8 cellular contexts compared by ENCODE assay signal in the genomic region with DNA sequence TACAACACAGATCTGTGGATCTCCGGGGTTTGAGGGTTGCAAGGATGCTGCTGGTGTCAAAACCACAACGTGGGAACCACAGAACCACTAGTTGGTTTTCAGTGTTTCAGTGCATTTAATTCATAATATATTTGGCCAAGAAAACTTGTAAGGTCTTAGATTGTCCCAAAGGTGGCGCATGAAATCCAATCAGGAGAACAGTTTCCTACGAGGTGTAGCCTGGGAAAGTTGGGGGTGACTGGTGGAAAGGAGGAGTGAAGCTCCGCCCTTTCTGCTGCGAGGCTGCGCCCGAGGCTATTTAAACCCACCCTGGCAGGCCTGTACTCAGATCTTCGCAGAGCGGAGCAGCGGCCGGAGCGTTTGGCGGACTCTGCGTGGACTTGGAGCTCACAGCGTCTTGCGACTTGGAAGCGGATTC. TPM values are rescaled to one million over a fixed set of nuclear protein-coding genes. Genes with fewer than 3 reads are reported as not detected.
DNase-seq lines count a peak whose midpoint lies in the region; ATAC-seq and TF ChIP-seq lines count a peak whose summit lies in the region.
"Not testable (repeated sequence)": the region's sequence is repeated elsewhere in the genome, so short reads cannot be mapped to it uniquely, and the experiment has no call there.

No MANE protein-coding gene starts in this region.

- H3K9me3 ChIP-seq in lung (ENCODE audit: control insufficient read depth in 2 of 2, insufficient read depth in 1 of 2, low read length in 1 of 2); spleen: not testable (repeated sequence)

- H3K27ac Mint-ChIP-seq in GM23338; MCF 10A (ENCODE audit: low read depth, unreplicated experiment): not testable (repeated sequence)

- H4K20me1 ChIP-seq in GM23338 (replicated peaks; ENCODE audit: insufficient read depth): not testable (repeated sequence)

- not testable (repeated sequence) for H3K27ac ChIP-seq in GM23338 (ENCODE audit: low read depth); lung (ENCODE audit: low read depth in 1 of 2, low read length in 1 of 2); spleen

- CTCF ChIA-PET in MCF 10A (lab: Yijun Ruan, JAX): interaction anchor here (1.1 to 1.2 kb wide), 2 partner anchors 54 to 273 kb away, joined by 3 read pairs; no protein-coding TSS in a partner anchor

- BruUV-seq in MCF 10A (replicated peaks; lab: Mats Ljungman, UMichigan): not testable (repeated sequence)

- TF ChIP-seq CTCF in GM23338 (conservative IDR thresholded peaks at IDR 0.05; ENCODE audit: low read depth in 2 of 2): peak; percentile 47 to 71
- TF ChIP-seq CTCF in MCF 10A (IDR thresholded peaks at IDR 0.05; ENCODE audit: unreplicated experiment); lung (IDR thresholded peaks at IDR 0.05; ENCODE audit: control extremely low read depth, extremely low read depth); spleen (IDR thresholded peaks at IDR 0.05 in 8 of 11, conservative IDR thresholded peaks at IDR 0.05 in 3 of 11): not testable (repeated sequence)

- not testable (repeated sequence) for H3K27me3 ChIP-seq in GM23338 (ENCODE audit: insufficient read depth); lung (ENCODE audit: control insufficient read depth, insufficient read depth)
- H3K27me3 ChIP-seq in spleen (replicated peaks in 1 of 7): peaks cover 0 to 16% (median 0%) of the 10 kb centered on the region in 7 donors

- H3K9me2 ChIP-seq in GM23338 (ENCODE audit: insufficient read depth): not testable (repeated sequence)

- intact Hi-C loops in MCF 10A (cut with micrococcal nuclease); Right ventricle myocardium inferior (cut with DNase I); spleen (cut with DNase I; ENCODE audit: low total_unique reads): not testable (repeated sequence)

- not testable (repeated sequence) for H3K27me3 Mint-ChIP-seq in GM23338 (ENCODE audit: insufficient read depth, low read depth, poor library complexity); MCF 10A (ENCODE audit: insufficient read depth, unreplicated experiment)

- not testable (repeated sequence) for H3K79me2 ChIP-seq in GM23338 (replicated peaks; ENCODE audit: insufficient read depth)

- H3K9me3 Mint-ChIP-seq in GM23338: peaks cover 16% of the 10 kb centered on the region
- H3K9me3 Mint-ChIP-seq in MCF 10A (ENCODE audit: unreplicated experiment): not testable (repeated sequence)

- DNase-seq in A172 (ENCODE audit: low spot score): peak; percentile 42
- peak; percentile 87 for DNase-seq in GM23338 (ENCODE audit: low spot score)
- DNase-seq in RPMI7951 (ENCODE audit: low read depth): peak; percentile 32
- peak; percentile 54 for DNase-seq in activated CD8-positive, alpha-beta memory T cell treated with anti-CD3 and anti-CD28 coated beads, Interleukin-2, amount 50 U/mL, for 4 hours
- DNase-seq in MCF 10A (ENCODE audit: unreplicated experiment): peak; percentile 54
- DNase-seq in Right ventricle myocardium inferior (ENCODE audit: missing footprints): peak; percentile 89
- DNase-seq in lung (ENCODE audit: low spot score): peak; percentile 58
- DNase-seq in spleen: peak; percentile 93

- not testable (repeated sequence) for H3K36me3 ChIP-seq in GM23338 (ENCODE audit: insufficient read depth); lung (ENCODE audit: control insufficient read depth in 2 of 2, insufficient read depth in 2 of 2, low read length in 2 of 2); spleen

- ATAC-seq in GM23338; Right ventricle myocardium inferior; lung (ENCODE audit: insufficient read depth, low FRiP score): not testable (repeated sequence)

- H3K4me2 ChIP-seq in GM23338: not testable (repeated sequence)

- not testable (repeated sequence) for H3K4me3 Mint-ChIP-seq in GM23338; MCF 10A (ENCODE audit: unreplicated experiment)

- H3K36me3 Mint-ChIP-seq in GM23338 (ENCODE audit: low read depth); MCF 10A (ENCODE audit: insufficient read depth, unreplicated experiment): not testable (repeated sequence)

- H2AFZ ChIP-seq in GM23338: not testable (repeated sequence)

- H3K4me1 Mint-ChIP-seq in GM23338; MCF 10A (ENCODE audit: insufficient read depth, unreplicated experiment): not testable (repeated sequence)

- not testable (repeated sequence) for H3K4me3 ChIP-seq in GM23338, lung, spleen

- 72 to 77% methylated on average over 18 of the region's 18 CpGs for WGBS in lung, 2 donors
- 73 to 81% (median 75%) methylated on average over 18 of the region's 18 CpGs for WGBS in spleen, 5 donors

- H3F3A ChIP-seq in GM23338 (replicated peaks; ENCODE audit: low read depth): not testable (repeated sequence)

- not testable (repeated sequence) for H3K4me1 ChIP-seq in GM23338 (ENCODE audit: insufficient read depth); lung (ENCODE audit: control insufficient read depth in 2 of 2, insufficient read depth in 2 of 2, low read length in 2 of 2); spleen

- not testable (repeated sequence) for TF ChIP-seq POLR2A in spleen (IDR thresholded peaks at IDR 0.05)

- POLR2A ChIA-PET in MCF 10A (lab: Yijun Ruan, JAX): not testable (repeated sequence)

TF ChIP-seq in GM23338, 12 proteins besides CTCF, POLR2A, EP300 and RAD21:
- peak; percentile 97; the same call in 1 of the 2 replicates for TF ChIP-seq ZNF114 (CRISPR knock-in tag; IDR thresholded peaks at IDR 0.05)

RNA-seq across cellular contexts. Expression of a gene that starts 27.3 kb away (rescaled TPM):
- 304 and 319 TPM in 2 replicates for total RNA-seq in A172 (2014; rRNA removed; shearing (Covaris generic))
- total RNA-seq in GM23338 (2014; rRNA removed; shearing (Covaris generic)): 91.6 and 92.2 TPM in 2 replicates
- polyA plus RNA-seq in GM23338 (2016; fragmentation: Nextera tagmentation; extraction: Ambion mirVana): 112 and 123 TPM in 2 replicates
- 198 and 202 TPM in 2 replicates for total RNA-seq in RPMI7951 (2014; rRNA removed; shearing (Covaris generic))
- total RNA-seq in MCF 10A (2022): 130 and 135 TPM in 2 replicates
- 44.0 TPM for total RNA-seq in Right ventricle myocardium inferior
- total RNA-seq in lung: 10 to 100 TPM; 28.8 to 56.2 TPM
- 10 to 100 TPM; 38.1 to 60.5 TPM for polyA plus RNA-seq in lung
- total RNA-seq in spleen: 10 to 100 TPM; 26.7 to 47.7 (median 28.8) TPM
- 10 to 100 TPM; 23.5 to 31.0 (median 30.5) TPM for polyA plus RNA-seq in spleen

Comparison
In these comparisons a context has a peak if more than half of its experiments do, and no peak if none do; other contexts are left out.
1. DNase-seq: peak in every context shown above with its lines; median percentile 93 in spleen; 89 in Right ventricle myocardium inferior; 87 in GM23338; 58 in lung; 54 in activated CD8-positive, alpha-beta memory T cell treated with anti-CD3 and anti-CD28 coated beads, Interleukin-2, amount 50 U/mL, for 4 hours; 54 in MCF 10A; 42 in A172; 32 in RPMI7951.